Comparison of ENCODE assay signal across 18 cellular contexts in genomic region chr3:36075491-36075890, GRCh38.
"Had no signal": no experiment of that assay in that cellular context is flagged by ENCODE, and none has a peak within 500 bp of the region (broad histone marks: within the 10 kb centered on the region; RNA-seq: fewer than 3 reads in every experiment).

No MANE protein-coding gene starts in this region.

- H2AFZ ChIP-seq: neural progenitor cell had no signal

- H3K9me3 Mint-ChIP-seq: activated naive CD4-positive, alpha-beta T cell treated with anti-CD3 and anti-CD28 coated beads, Interleukin-2, amount 50 U/mL, for 24 hours; endodermal cell; neural progenitor cell; stimulated activated naive CD8-positive, alpha-beta T cell treated with anti-CD3 and anti-CD28 coated beads, Interleukin-15, Interleukin-2, amounts not matched to agents 100 ng/mL and 50 ng/mL, for 24 hours had no signal

- H3K4me3 Mint-ChIP-seq: activated naive CD4-positive, alpha-beta T cell treated with anti-CD3 and anti-CD28 coated beads, Interleukin-2, amount 50 U/mL, for 24 hours; endodermal cell; mesothelial cell of epicardium; neural progenitor cell; stimulated activated naive CD8-positive, alpha-beta T cell treated with anti-CD3 and anti-CD28 coated beads, Interleukin-15, Interleukin-2, amounts not matched to agents 100 ng/mL and 50 ng/mL, for 24 hours had no signal

- H3K27ac Mint-ChIP-seq: activated naive CD4-positive, alpha-beta T cell treated with anti-CD3 and anti-CD28 coated beads, Interleukin-2, amount 50 U/mL, for 24 hours; endodermal cell; mesothelial cell of epicardium; neural progenitor cell; stimulated activated naive CD8-positive, alpha-beta T cell treated with anti-CD3 and anti-CD28 coated beads, Interleukin-15, Interleukin-2, amounts not matched to agents 100 ng/mL and 50 ng/mL, for 24 hours had no signal

- H3K4me2 ChIP-seq: neural progenitor cell had no signal

- H3K36me3 Mint-ChIP-seq: activated naive CD4-positive, alpha-beta T cell treated with anti-CD3 and anti-CD28 coated beads, Interleukin-2, amount 50 U/mL, for 24 hours; mesothelial cell of epicardium; neural progenitor cell had no signal

- H3K4me3 ChIP-seq: breast epithelium, heart right ventricle, neural progenitor cell, pancreas, testis had no signal

- DNase-seq: activated CD4-positive, alpha-beta T cell treated with anti-CD3 and anti-CD28 coated beads, Interleukin-2, amount 50 U/mL, for 1 hour; activated T-cell treated with anti-CD3 and anti-CD28 coated beads, Interleukin-2, amount 50 U/mL, for 1 hour; amniotic stem cell; endodermal cell; foreskin melanocyte; heart right ventricle; kidney; pancreas; stimulated activated CD4-positive, alpha-beta T cell treated with anti-CD3 and anti-CD28 coated beads, Interleukin-4, amount 100 ng/mL, for 1 hour; stimulated activated CD8-positive, alpha-beta memory T cell treated with anti-CD3 and anti-CD28 coated beads, Interleukin-4, amount 100 ng/mL, for 48 hours; T-helper 2 cell; testis had no signal

- H3K4me1 ChIP-seq: breast epithelium, heart right ventricle, neural progenitor cell, pancreas had no signal

- H3K4me1 Mint-ChIP-seq: activated naive CD4-positive, alpha-beta T cell treated with anti-CD3 and anti-CD28 coated beads, Interleukin-2, amount 50 U/mL, for 24 hours; mesothelial cell of epicardium; neural progenitor cell had no signal

- H3K9me3 ChIP-seq: breast epithelium, pancreas, testis had no signal

- H3K27ac ChIP-seq: breast epithelium, heart right ventricle, neural progenitor cell, pancreas, testis had no signal

- ATAC-seq: esophagus mucosa, heart right ventricle, pancreas had no signal

- H3K36me3 ChIP-seq: breast epithelium, heart right ventricle, neural progenitor cell, pancreas had no signal

- H3K9ac ChIP-seq: neural progenitor cell had no signal

- H3K27me3 Mint-ChIP-seq: activated naive CD4-positive, alpha-beta T cell treated with anti-CD3 and anti-CD28 coated beads, Interleukin-2, amount 50 U/mL, for 24 hours; stimulated activated naive CD8-positive, alpha-beta T cell treated with anti-CD3 and anti-CD28 coated beads, Interleukin-15, Interleukin-2, amounts not matched to agents 100 ng/mL and 50 ng/mL, for 24 hours had no signal

- FAIRE-seq: kidney, pancreas had no signal

- H3K27me3 ChIP-seq: breast epithelium, heart right ventricle, neural progenitor cell, pancreas, testis had no signal
